1 cellular context compared by ENCODE assay signal in the genomic region with DNA sequence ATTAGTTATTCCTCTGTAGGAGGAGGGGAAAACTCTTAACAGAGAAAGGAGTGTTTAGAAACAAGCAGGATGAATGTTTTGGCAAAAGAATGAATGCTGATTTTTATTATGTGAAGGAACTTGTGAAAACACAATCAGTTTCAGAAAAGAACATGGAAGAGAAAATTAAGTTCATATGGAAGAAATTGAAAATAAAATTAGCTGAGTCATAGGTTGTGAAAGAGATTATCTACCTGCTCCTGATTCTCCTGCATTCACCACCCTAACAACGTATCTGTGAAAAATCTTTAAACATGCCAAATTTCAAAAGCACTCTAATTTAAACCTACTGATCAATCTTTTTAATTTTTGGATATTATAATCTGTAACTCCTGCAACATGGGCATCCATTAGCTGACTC.
TF ChIP-seq lines count a peak whose summit lies in the region.

No MANE protein-coding gene starts in this region.

TF ChIP-seq in GM23338, 12 proteins besides CTCF, POLR2A, EP300 and RAD21 (continued from another document):
- no peak for TF ChIP-seq REST (IDR thresholded peaks at IDR 0.05; ENCODE audit: unreplicated experiment)
